Comparison of ENCODE assay signal across 28 cellular contexts in genomic region chr20:36297656-36298055, GRCh38.
"Had no signal": no experiment of that assay in that cellular context is flagged by ENCODE, and none has a peak within 500 bp of the region (broad histone marks: within the 10 kb centered on the region; RNA-seq: fewer than 3 reads in every experiment).

No MANE protein-coding gene starts in this region.

- H3K4me1 ChIP-seq: ascending aorta had no signal

- DNase-seq: activated CD4-positive, alpha-beta T cell treated with anti-CD3 and anti-CD28 coated beads for 1 hour; activated CD4-positive, alpha-beta T cell treated with anti-CD3 and anti-CD28 coated beads for 36 hours; activated CD4-positive, alpha-beta T cell treated with anti-CD3 and anti-CD28 coated beads for 48 hours; activated CD4-positive, alpha-beta T cell treated with anti-CD3 and anti-CD28 coated beads, Interleukin-2, amount 10 ng/mL, durations not matched to agents 7 days and 5 days; activated CD4-positive, alpha-beta T cell treated with anti-CD3 and anti-CD28 coated beads, Interleukin-2, amount 50 U/mL, for 48 hours; activated CD4-positive, CD25-positive, alpha-beta regulatory T cell; activated CD8-positive, alpha-beta memory T cell treated with anti-CD3 and anti-CD28 coated beads, Interleukin-2, amount 10 ng/mL, durations not matched to agents 7 days and 5 days; activated CD8-positive, alpha-beta memory T cell treated with anti-CD3 and anti-CD28 coated beads, Interleukin-2, amount 50 U/mL, for 48 hours; activated CD8-positive, alpha-beta T cell treated with anti-CD3 and anti-CD28 coated beads, Interleukin-2, amount 10 ng/mL, durations not matched to agents 7 days and 5 days; activated effector memory CD4-positive, alpha-beta T cell treated with Interleukin-2 at 50 U/mL for 16 hours; activated gamma-delta T cell; activated naive CD4-positive, alpha-beta T cell treated with anti-CD3 and anti-CD28 coated beads, Interleukin-2, amount 10 ng/mL, durations not matched to agents 7 days and 5 days; activated naive CD4-positive, alpha-beta T cell treated with Interleukin-2 at 50 U/mL for 16 hours; activated naive CD8-positive, alpha-beta T cell treated with anti-CD3 and anti-CD28 coated beads, Interleukin-2, amount 10 ng/mL, durations not matched to agents 7 days and 5 days; activated naive CD8-positive, alpha-beta T cell treated with anti-CD3 and anti-CD28 coated beads, Interleukin-2, amount 50 U/mL, for 24 hours; activated T-cell treated with anti-CD3 and anti-CD28 coated beads, Interleukin-2, amount 50 U/mL, for 24 hours; activated T-cell treated with anti-CD3 and anti-CD28 coated beads, Interleukin-2, amount 50 U/mL, for 48 hours; amygdala; anterior cingulate cortex; central memory CD4-positive, alpha-beta T cell; T-helper 1 cell; T-helper 2 cell; T-helper 9 cell had no signal

- H3K27me3 ChIP-seq: ascending aorta had no signal

- H3K36me3 ChIP-seq: ascending aorta, cardiac muscle cell had no signal

- ATAC-seq: activated CD4-positive, alpha-beta T cell treated with anti-CD3 and anti-CD28 coated beads for 36 hours; activated CD4-positive, CD25-positive, alpha-beta regulatory T cell treated with anti-CD3 and anti-CD28 coated beads, Interleukin-2, amount 50 U/mL, for 24 hours; activated CD8-positive, alpha-beta memory T cell treated with anti-CD3 and anti-CD28 coated beads, Interleukin-2, amount 10 ng/mL, durations not matched to agents 7 days and 5 days; activated CD8-positive, alpha-beta T cell treated with anti-CD3 and anti-CD28 coated beads, Interleukin-2, amount 10 ng/mL, durations not matched to agents 7 days and 5 days; activated naive CD8-positive, alpha-beta T cell treated with anti-CD3 and anti-CD28 coated beads, Interleukin-2, amount 50 U/mL, for 24 hours; WTC11 had no signal

- H3K27ac ChIP-seq: ascending aorta, cardiac muscle cell, VCaP had no signal

- H3K4me3 ChIP-seq: ascending aorta, cardiac muscle cell had no signal

- H3K9me3 ChIP-seq: ascending aorta had no signal
